16 cellular contexts compared by ENCODE assay signal in genomic region chr3:77655421-77655820, GRCh38.
DNase-seq lines count a peak whose midpoint lies in the region; ATAC-seq lines count a peak whose summit lies in the region.
"Had no signal": no experiment of that assay in that cellular context is flagged by ENCODE, and none has a peak within 500 bp of the region (broad histone marks: within the 10 kb centered on the region; RNA-seq: fewer than 3 reads in every experiment).

No MANE protein-coding gene starts in this region.

- CTCF ChIA-PET in activated CD8-positive, alpha-beta memory T cell treated with anti-CD3 and anti-CD28 coated beads, Interleukin-2, amount 10 ng/mL, durations not matched to agents 7 days and 5 days (lab: Charles Lee) = no interaction called here

- H3K36me3 Mint-ChIP-seq in activated CD8-positive, alpha-beta memory T cell treated with anti-CD3 and anti-CD28 coated beads, Interleukin-2, amount 10 ng/mL, durations not matched to agents 7 days and 5 days = no peaks in the 10 kb centered on the region
- H3K36me3 Mint-ChIP-seq: IgD-negative memory B cell had no signal

- no peak overlapping the region for H3K27ac Mint-ChIP-seq in activated CD8-positive, alpha-beta memory T cell treated with anti-CD3 and anti-CD28 coated beads, Interleukin-2, amount 10 ng/mL, durations not matched to agents 7 days and 5 days
- H3K27ac Mint-ChIP-seq: CD4-positive, alpha-beta T cell; IgD-negative memory B cell had no signal

- ATAC-seq in GM18517 (IDR thresholded peaks at IDR 0.05; ENCODE audit: unreplicated experiment) = no peak
- ATAC-seq in activated CD8-positive, alpha-beta memory T cell treated with anti-CD3 and anti-CD28 coated beads, Interleukin-2, amount 10 ng/mL, durations not matched to agents 7 days and 5 days = no peak
- ATAC-seq: GM12878, HepG2 had no signal

- no peaks in the 10 kb centered on the region for H3K27me3 Mint-ChIP-seq in activated CD8-positive, alpha-beta memory T cell treated with anti-CD3 and anti-CD28 coated beads, Interleukin-2, amount 10 ng/mL, durations not matched to agents 7 days and 5 days
- H3K27me3 Mint-ChIP-seq: CD4-positive, alpha-beta T cell; IgD-negative memory B cell had no signal

- in situ Hi-C loops in G401 (cut with HindIII; ENCODE audit: low sequenced_read_pairs) = no loop called here

- peak; percentile 1 for DNase-seq in EL
- DNase-seq in dermis blood vessel endothelial cell = peak; percentile 21
- peak; percentile 1 for DNase-seq in foreskin melanocyte
- no peak for DNase-seq in NCI-H748 treated with DMSO at 0.1 percent for 48 hours (lab: John Stamatoyannopoulos, UW)
- DNase-seq in G401 (ENCODE audit: low spot score) = no peak
- DNase-seq in activated CD8-positive, alpha-beta memory T cell treated with anti-CD3 and anti-CD28 coated beads, Interleukin-2, amount 10 ng/mL, durations not matched to agents 7 days and 5 days = no peak
- DNase-seq: BE2C; Caco-2; CD4-positive, alpha-beta T cell; DMS153; DMS79; H9 had no signal

- no peaks in the 10 kb centered on the region for H3K4me1 Mint-ChIP-seq in activated CD8-positive, alpha-beta memory T cell treated with anti-CD3 and anti-CD28 coated beads, Interleukin-2, amount 10 ng/mL, durations not matched to agents 7 days and 5 days
- H3K4me1 Mint-ChIP-seq: IgD-negative memory B cell had no signal

- peaks cover 7% of the 10 kb centered on the region for H3K9me3 Mint-ChIP-seq in activated CD8-positive, alpha-beta memory T cell treated with anti-CD3 and anti-CD28 coated beads, Interleukin-2, amount 10 ng/mL, durations not matched to agents 7 days and 5 days (ENCODE audit: low read depth)

- H3K4me3 Mint-ChIP-seq in activated CD8-positive, alpha-beta memory T cell treated with anti-CD3 and anti-CD28 coated beads, Interleukin-2, amount 10 ng/mL, durations not matched to agents 7 days and 5 days = no peak overlapping the region
- H3K4me3 Mint-ChIP-seq: CD4-positive, alpha-beta T cell; H9; IgD-negative memory B cell had no signal

Comparison
In these comparisons a context has a peak if more than half of its experiments do, and no peak if none do; other contexts are left out.
1. DNase-seq: peak in EL (single experiment), dermis blood vessel endothelial cell (single experiment) and foreskin melanocyte (single experiment); none in NCI-H748 treated with DMSO at 0.1 percent for 48 hours (single experiment), G401 (single experiment) and activated CD8-positive, alpha-beta memory T cell treated with anti-CD3 and anti-CD28 coated beads, Interleukin-2, amount 10 ng/mL, durations not matched to agents 7 days and 5 days (single experiment).